In the genomic region with DNA sequence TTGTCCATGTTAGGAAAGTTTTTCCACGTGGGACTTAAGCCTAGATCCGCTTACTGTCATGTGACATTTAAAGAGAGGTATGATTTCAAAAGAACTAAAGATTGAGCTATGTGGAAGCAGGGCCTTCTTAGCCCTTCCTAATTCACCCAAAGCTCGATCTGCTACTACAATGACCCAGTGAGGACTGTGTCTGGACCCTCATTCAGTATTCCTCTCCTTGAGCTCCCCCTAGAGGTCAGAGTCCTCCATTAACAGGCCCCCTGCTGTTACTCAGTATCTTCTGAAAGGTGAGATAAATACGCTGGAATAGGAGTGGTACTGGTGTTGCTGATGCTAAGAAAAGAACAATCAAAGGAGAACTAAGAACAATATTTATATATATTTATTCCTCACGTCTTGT, we compare ENCODE assay signal across 8 cellular contexts.
DNase-seq lines count a peak whose midpoint lies in the region; ATAC-seq, FAIRE-seq and TF ChIP-seq lines count a peak whose summit lies in the region.

No MANE protein-coding gene starts in this region.

- TF ChIP-seq RAD21 in GM12878 (IDR thresholded peaks at IDR 0.05; ENCODE audit: insufficient read depth, low read depth, low read length): peak; percentile 83

- CTCF ChIA-PET in GM12878 (lab: Yijun Ruan, JAX): interaction anchor here (0.9 to 2.8 kb wide), 13 partner anchors 9 to 792 kb away, joined by 3 to 13 read pairs (median 3); no protein-coding TSS in a partner anchor

- POLR2A ChIA-PET in GM12878 (lab: Charles Lee): no interaction called here

- H3K27me3 ChIP-seq in GM12878 (replicated peaks in 1 of 2; ENCODE audit: control insufficient read depth in 2 of 2, insufficient read depth in 2 of 2, low read length in 1 of 2) (no peaks in the 10 kb centered on the region), thoracic aorta (replicated peaks; ENCODE audit: insufficient read depth) (no peaks in the 10 kb centered on the region)

- peak; percentile 77 for DNase-seq in EH (ENCODE audit: low read depth)
- DNase-seq in NCI-H748 (lab: John Stamatoyannopoulos, UW; ENCODE audit: unreplicated experiment): peak; percentile 48
- DNase-seq in GM12878 (ENCODE audit: low read depth, low spot score): no peak
- peak; percentile 4 for DNase-seq in thoracic aorta (ENCODE audit: low spot score)
- DNase-seq in activated CD8-positive, alpha-beta memory T cell treated with anti-CD3 and anti-CD28 coated beads for 24 hours: no peak

- TF ChIP-seq POLR2A in GM12878 (IDR thresholded peaks at IDR 0.05; ENCODE audit: low read depth, low read length): no peak

- H3K27ac ChIP-seq in GM12878 (ENCODE audit: control insufficient read depth, insufficient read depth): no peak overlapping the region
- peak overlapping the region in 1 of 2 donors; percentile 11 for H3K27ac ChIP-seq in thoracic aorta

- ATAC-seq in GM19324 (IDR thresholded peaks at IDR 0.05; ENCODE audit: low FRiP score, unreplicated experiment): peak; percentile 81
- ATAC-seq in HG03139 (IDR thresholded peaks at IDR 0.05; ENCODE audit: unreplicated experiment): peak; percentile 86
- peak; percentile 97 for ATAC-seq in GM12878
- ATAC-seq in thoracic aorta (ENCODE audit: insufficient number of reproducible peaks, low FRiP score, low read depth): peak; percentile 66

- no peak overlapping the region for H3K9ac ChIP-seq in GM12878 (ENCODE audit: control insufficient read depth, insufficient read depth, low read length)

- intact Hi-C loops in GM12878 (cut with micrococcal nuclease; ENCODE audit: unreplicated experiment): loop anchor here (5.0 to 10.0 kb wide), 3 partner anchors 417 to 792 kb away; no protein-coding TSS in a partner anchor

- H3K9me3 ChIP-seq in GM12878 (replicated peaks; ENCODE audit: control insufficient read depth, insufficient read depth, low read length): no peaks in the 10 kb centered on the region
- no peaks in the 10 kb centered on the region for H3K9me3 ChIP-seq in thoracic aorta

- no peaks in the 10 kb centered on the region for H3K79me2 ChIP-seq in GM12878 (ENCODE audit: control insufficient read depth, insufficient read depth, low read length)

- H3K4me1 ChIP-seq in GM12878 (ENCODE audit: control insufficient read depth, insufficient read depth, low read length) (no peaks in the 10 kb centered on the region), thoracic aorta (ENCODE audit: control insufficient read depth in 1 of 2, low read depth in 2 of 2) (peaks cover 6% of the 10 kb centered on the region in 2 donors)

- peak; percentile 78 for FAIRE-seq in GM12878 (lab: Jason Lieb, UNC)
- FAIRE-seq in islet of Langerhans (lab: Jason Lieb, UNC): peak; percentile 55

- H4K20me1 ChIP-seq in GM12878 (ENCODE audit: control insufficient read depth, insufficient read depth): no peaks in the 10 kb centered on the region

- no TSS peak for BruUV-seq in GM12878 (replicated peaks; lab: Mats Ljungman, UMichigan)

- SMC1A ChIA-PET in GM12878 (lab: Charles Lee; ENCODE audit: uncharacterized antibody, unreplicated experiment): interaction anchor here (0.8 to 1.7 kb wide), 6 partner anchors 8 to 793 kb away, joined by 3 to 5 read pairs (median 3); a partner anchor contains a TSS

- 9% methylated on average over 5 of the region's 5 CpGs for WGBS in GM12878 (ENCODE audit: insufficient coverage, insufficient replicate concordance, low lambda C conversion rate, missing lambda C conversion rate)

- H2AFZ ChIP-seq in GM12878 (ENCODE audit: control insufficient read depth, low read depth, low read length): no peak overlapping the region

- no peak for TF ChIP-seq EP300 in GM12878 (IDR thresholded peaks at IDR 0.05; ENCODE audit: borderline replicate concordance in 1 of 2, control insufficient read depth in 1 of 2, low read depth in 2 of 2, low read length in 2 of 2)

- no peak overlapping the region for H3K4me3 ChIP-seq in GM12878
- H3K4me3 ChIP-seq in thoracic aorta: no peak overlapping the region

- RAD21 ChIA-PET in GM12878 (lab: Charles Lee; ENCODE audit: unreplicated experiment): interaction anchor here (0.6 to 1.1 kb wide), 4 partner anchors 9 to 532 kb away, joined by 3 to 4 read pairs (median 3); no protein-coding TSS in a partner anchor

- in situ Hi-C loops in GM12878 (cut with MboI): no loop called here

- H3K36me3 ChIP-seq in GM12878 (ENCODE audit: control insufficient read depth in 2 of 2, insufficient read depth in 2 of 2, low read length in 1 of 2) (no peaks in the 10 kb centered on the region), thoracic aorta (no peaks in the 10 kb centered on the region)

- TF ChIP-seq CTCF in GM12878 (IDR thresholded peaks at IDR 0.05 in 2 of 3, conservative IDR thresholded peaks at IDR 0.05 in 1 of 3; ENCODE audit: control insufficient read depth in 2 of 3, extremely low read depth in 1 of 3, insufficient read depth in 1 of 3, low read depth in 3 of 3, low read length in 3 of 3) (peak; percentile 71 to 74 (median 73)), thoracic aorta (IDR thresholded peaks at IDR 0.05) (peak; percentile 65)

- no peak overlapping the region for H3K4me2 ChIP-seq in GM12878 (ENCODE audit: control insufficient read depth, insufficient read depth)

TF ChIP-seq in GM12878, 131 proteins besides CTCF, POLR2A, EP300 and RAD21:
- no peak for TF ChIP-seq ZBED1 (IDR thresholded peaks at IDR 0.05; ENCODE audit: borderline replicate concordance)
- TF ChIP-seq, protein P1, sequence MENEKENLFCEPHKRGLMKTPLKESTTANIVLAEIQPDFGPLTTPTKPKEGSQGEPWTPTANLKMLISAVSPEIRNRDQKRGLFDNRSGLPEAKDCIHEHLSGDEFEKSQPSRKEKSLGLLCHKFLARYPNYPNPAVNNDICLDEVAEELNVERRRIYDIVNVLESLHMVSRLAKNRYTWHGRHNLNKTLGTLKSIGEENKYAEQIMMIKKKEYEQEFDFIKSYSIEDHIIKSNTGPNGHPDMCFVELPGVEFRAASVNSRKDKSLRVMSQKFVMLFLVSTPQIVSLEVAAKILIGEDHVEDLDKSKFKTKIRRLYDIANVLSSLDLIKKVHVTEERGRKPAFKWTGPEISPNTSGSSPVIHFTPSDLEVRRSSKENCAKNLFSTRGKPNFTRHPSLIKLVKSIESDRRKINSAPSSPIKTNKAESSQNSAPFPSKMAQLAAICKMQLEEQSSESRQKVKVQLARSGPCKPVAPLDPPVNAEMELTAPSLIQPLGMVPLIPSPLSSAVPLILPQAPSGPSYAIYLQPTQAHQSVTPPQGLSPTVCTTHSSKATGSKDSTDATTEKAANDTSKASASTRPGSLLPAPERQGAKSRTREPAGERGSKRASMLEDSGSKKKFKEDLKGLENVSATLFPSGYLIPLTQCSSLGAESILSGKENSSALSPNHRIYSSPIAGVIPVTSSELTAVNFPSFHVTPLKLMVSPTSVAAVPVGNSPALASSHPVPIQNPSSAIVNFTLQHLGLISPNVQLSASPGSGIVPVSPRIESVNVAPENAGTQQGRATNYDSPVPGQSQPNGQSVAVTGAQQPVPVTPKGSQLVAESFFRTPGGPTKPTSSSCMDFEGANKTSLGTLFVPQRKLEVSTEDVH (IDR thresholded peaks at IDR 0.05; ENCODE audit: low read depth, partially characterized antibody): no peak
- 0 out of 2 replicates have a peak, but pooled peaks have one; percentile 45 for TF ChIP-seq YY1 (IDR thresholded peaks at IDR 0.05; ENCODE audit: low read depth, low read length)
- TF ChIP-seq EZH2 (IDR thresholded peaks at IDR 0.05; ENCODE audit: borderline replicate concordance, control insufficient read depth, low read depth, low read length): no peak
- TF ChIP-seq SMC3 (IDR thresholded peaks at IDR 0.05; ENCODE audit: borderline replicate concordance, low read length): peak; percentile 67; the same call in 1 of the 2 replicates

Comparison
In these comparisons a context has a peak if more than half of its experiments do, and no peak if none do; other contexts are left out.
1. DNase-seq: peak in EH (single experiment), NCI-H748 (single experiment) and thoracic aorta (single experiment); none in GM12878 (single experiment) and activated CD8-positive, alpha-beta memory T cell treated with anti-CD3 and anti-CD28 coated beads for 24 hours (single experiment).
2. Peak in every context shown above with its lines, with median percentiles within 50 percentile points of each other: ATAC-seq.